8 cellular contexts compared by ENCODE assay signal in the genomic region with DNA sequence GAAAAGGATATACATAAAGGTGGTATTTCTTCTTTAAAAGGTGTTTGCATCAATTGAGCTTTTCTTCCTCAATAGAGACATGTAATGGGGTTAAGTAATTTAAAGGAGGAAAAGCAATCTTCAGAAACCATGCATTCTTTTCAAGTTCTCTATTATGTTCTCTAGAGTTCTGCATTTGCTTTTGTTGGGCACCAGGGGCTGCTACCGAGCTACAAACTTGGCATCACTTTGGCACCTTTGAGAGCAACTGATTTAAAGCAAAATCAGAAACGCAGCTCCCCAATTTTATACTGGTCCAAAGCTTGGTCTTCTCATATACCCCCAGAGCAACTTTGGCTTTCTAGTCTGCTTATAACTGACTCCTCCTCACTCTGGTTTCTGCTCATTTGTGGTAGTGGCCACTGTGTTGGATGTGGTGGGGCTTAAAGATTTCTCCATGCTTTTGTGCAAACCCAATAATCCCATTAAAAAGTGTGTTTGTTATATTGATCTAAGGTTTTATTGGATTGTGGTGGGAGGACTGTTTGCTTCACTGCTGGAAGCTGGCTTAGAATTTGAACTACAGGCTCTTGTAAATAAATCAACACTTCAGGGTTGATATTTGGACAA.
A peak's percentile ranks its signal among the peaks of the same experiment; 100 is the strongest.
DNase-seq lines count a peak whose midpoint lies in the region; ATAC-seq and TF ChIP-seq lines count a peak whose summit lies in the region.

No MANE protein-coding gene starts in this region.

- intact Hi-C loops in activated CD4-positive, alpha-beta T cell treated with anti-CD3 and anti-CD28 coated beads for 36 hours (cut with DNase I, micrococcal nuclease), result loop anchor here in 1 of 2 experiments (5.0 kb wide), 1 partner anchor 667 kb away; no protein-coding TSS in a partner anchor
- intact Hi-C loops in colonic mucosa (cut with DNase I), result no loop called here

- no peaks in the 10 kb centered on the region for H3K27me3 ChIP-seq in colonic mucosa

- ATAC-seq in activated CD4-positive, alpha-beta T cell treated with anti-CD3 and anti-CD28 coated beads for 36 hours, result no peak
- ATAC-seq in HG02938 (IDR thresholded peaks at IDR 0.05; ENCODE audit: unreplicated experiment), result peak; percentile 74

- no peak overlapping the region for H3K27ac ChIP-seq in colonic mucosa

- no peak overlapping the region for H3K27ac Mint-ChIP-seq in activated CD4-positive, alpha-beta T cell treated with anti-CD3 and anti-CD28 coated beads for 36 hours
- no peak overlapping the region for H3K27ac Mint-ChIP-seq in mesothelial cell of epicardium
- H3K27ac Mint-ChIP-seq in T-helper 2 cell treated with Interferon-gamma antibody and Interleukin-4, amounts not matched to agents 5 μg/mL and 100 μg/mL, for 36 hours, result no peak overlapping the region

- H3K9me3 ChIP-seq in colonic mucosa, result no peaks in the 10 kb centered on the region

- H3K4me1 Mint-ChIP-seq in activated CD4-positive, alpha-beta T cell treated with anti-CD3 and anti-CD28 coated beads for 36 hours, result no peaks in the 10 kb centered on the region
- H3K4me1 Mint-ChIP-seq in mesothelial cell of epicardium, result no peaks in the 10 kb centered on the region
- no peaks in the 10 kb centered on the region for H3K4me1 Mint-ChIP-seq in T-helper 2 cell treated with Interferon-gamma antibody and Interleukin-4, amounts not matched to agents 5 μg/mL and 100 μg/mL, for 36 hours (ENCODE audit: low read depth)

- POLR2A ChIA-PET in activated CD4-positive, alpha-beta T cell treated with anti-CD3 and anti-CD28 coated beads for 36 hours (lab: Charles Lee), result no interaction called here

- H3K36me3 Mint-ChIP-seq in activated CD4-positive, alpha-beta T cell treated with anti-CD3 and anti-CD28 coated beads for 36 hours (ENCODE audit: low read depth), result no peaks in the 10 kb centered on the region
- H3K36me3 Mint-ChIP-seq in mesothelial cell of epicardium, result no peaks in the 10 kb centered on the region
- no peaks in the 10 kb centered on the region for H3K36me3 Mint-ChIP-seq in T-helper 2 cell treated with Interferon-gamma antibody and Interleukin-4, amounts not matched to agents 5 μg/mL and 100 μg/mL, for 36 hours (ENCODE audit: low read depth)

- H3K36me3 ChIP-seq in colonic mucosa, result no peaks in the 10 kb centered on the region

- H3K4me1 ChIP-seq in colonic mucosa, result no peaks in the 10 kb centered on the region

- no peaks in the 10 kb centered on the region for H3K9me3 Mint-ChIP-seq in activated CD4-positive, alpha-beta T cell treated with anti-CD3 and anti-CD28 coated beads for 36 hours (ENCODE audit: low read depth)
- H3K9me3 Mint-ChIP-seq in mesothelial cell of epicardium, result no peaks in the 10 kb centered on the region
- H3K9me3 Mint-ChIP-seq in T-helper 2 cell treated with Interferon-gamma antibody and Interleukin-4, amounts not matched to agents 5 μg/mL and 100 μg/mL, for 36 hours, result no peaks in the 10 kb centered on the region

- peak; percentile 28 for TF ChIP-seq CTCF in colonic mucosa (IDR thresholded peaks at IDR 0.05)
- peak; percentile 38 for TF ChIP-seq CTCF in mesothelial cell of epicardium (IDR thresholded peaks at IDR 0.05; ENCODE audit: unreplicated experiment)

- H3K9ac ChIP-seq in colonic mucosa (ENCODE audit: low read depth in 2 of 2, low read length in 2 of 2), result no peak overlapping the region

- CTCF ChIA-PET in activated CD4-positive, alpha-beta T cell treated with anti-CD3 and anti-CD28 coated beads for 36 hours (lab: Charles Lee), result interaction anchor here (1.0 kb wide), 1 partner anchor 83 kb away, joined by 3 read pairs; no protein-coding TSS in a partner anchor

- H3K4me3 ChIP-seq in colonic mucosa, result no peak overlapping the region

- DNase-seq in activated CD4-positive, alpha-beta T cell treated with anti-CD3 and anti-CD28 coated beads for 36 hours, result peak; percentile 26
- no peak for DNase-seq in activated CD4-positive, alpha-beta T cell treated with anti-CD3 and anti-CD28 coated beads, Interleukin-2, amount 50 U/mL, for 1 hour
- DNase-seq in NCI-H526 treated with DMSO at 0.1 percent for 48 hours (lab: John Stamatoyannopoulos, UW), result peak; percentile 38
- no peak for DNase-seq in colonic mucosa
- peak in 1 of 2 experiments; percentile 40 for DNase-seq in mesothelial cell of epicardium (ENCODE audit: low spot score in 2 of 2, unreplicated experiment in 2 of 2)
- DNase-seq in T-helper 2 cell treated with Interferon-gamma antibody and Interleukin-4, amounts not matched to agents 5 μg/mL and 100 μg/mL, for 36 hours (ENCODE audit: low spot score), result no peak
- no peak for DNase-seq in stimulated activated CD4-positive, alpha-beta T cell treated with anti-CD3 and anti-CD28 coated beads, Interleukin-2, amount 100 ng/mL, for 48 hours

- H3K4me3 Mint-ChIP-seq in activated CD4-positive, alpha-beta T cell treated with anti-CD3 and anti-CD28 coated beads for 36 hours, result no peak overlapping the region
- H3K4me3 Mint-ChIP-seq in mesothelial cell of epicardium, result no peak overlapping the region
- H3K4me3 Mint-ChIP-seq in T-helper 2 cell treated with Interferon-gamma antibody and Interleukin-4, amounts not matched to agents 5 μg/mL and 100 μg/mL, for 36 hours, result no peak overlapping the region

- H3K27me3 Mint-ChIP-seq in activated CD4-positive, alpha-beta T cell treated with anti-CD3 and anti-CD28 coated beads for 36 hours, result no peaks in the 10 kb centered on the region
- H3K27me3 Mint-ChIP-seq in mesothelial cell of epicardium (ENCODE audit: low read depth), result peaks cover 25% of the 10 kb centered on the region
- H3K27me3 Mint-ChIP-seq in T-helper 2 cell treated with Interferon-gamma antibody and Interleukin-4, amounts not matched to agents 5 μg/mL and 100 μg/mL, for 36 hours (ENCODE audit: low read depth), result no peaks in the 10 kb centered on the region

Comparison
In these comparisons a context has a peak if more than half of its experiments do, and no peak if none do; other contexts are left out.
1. DNase-seq: peak in activated CD4-positive, alpha-beta T cell treated with anti-CD3 and anti-CD28 coated beads for 36 hours (single experiment) and NCI-H526 treated with DMSO at 0.1 percent for 48 hours (single experiment); none in activated CD4-positive, alpha-beta T cell treated with anti-CD3 and anti-CD28 coated beads, Interleukin-2, amount 50 U/mL, for 1 hour (single experiment), colonic mucosa (single experiment), T-helper 2 cell treated with Interferon-gamma antibody and Interleukin-4, amounts not matched to agents 5 μg/mL and 100 μg/mL, for 36 hours (single experiment) and stimulated activated CD4-positive, alpha-beta T cell treated with anti-CD3 and anti-CD28 coated beads, Interleukin-2, amount 100 ng/mL, for 48 hours (0 of 2).